8 cellular contexts compared by ENCODE assay signal in genomic region chr10:89278034-89278535, GRCh38. TPM values are rescaled to one million over a fixed set of nuclear protein-coding genes. Genes with fewer than 3 reads are reported as not detected.
DNase-seq lines count a peak whose midpoint lies in the region.
"Had no signal": no experiment of that assay in that cellular context is flagged by ENCODE, and none has a peak within 500 bp of the region (broad histone marks: within the 10 kb centered on the region; RNA-seq: fewer than 3 reads in every experiment).

No MANE protein-coding gene starts in this region.

- DNase-seq in LHCN-M2 (ENCODE audit: low read depth) (peak; percentile 97), dedifferentiated amniotic fluid mesenchymal stem cell (ENCODE audit: extremely low spot score) (peak; percentile 97), lung microvascular endothelial cell (ENCODE audit: low read depth in 2 of 2) (peak; percentile 96 to 97), ureter (ENCODE audit: low spot score) (peak; percentile 75), NCI-H187 treated with DMSO at 0.1 percent for 48 hours (lab: John Stamatoyannopoulos, UW) (no peak), NCI-H446 treated with DMSO at 0.1 percent for 48 hours (lab: John Stamatoyannopoulos, UW) (no peak)
- DNase-seq in activated CD8-positive, alpha-beta memory T cell treated with anti-CD3 and anti-CD28 coated beads, Interleukin-2, amount 50 U/mL, for 4 hours = no peak
- DNase-seq: activated naive CD8-positive, alpha-beta T cell treated with anti-CD3 and anti-CD28 coated beads, Interleukin-2, amount 10 ng/mL, durations not matched to agents 7 days and 5 days had no signal

RNA-seq across cellular contexts. Expression of gene IFIT2, which starts 23.8 kb away (rescaled TPM):
- total RNA-seq in LHCN-M2 (2014; rRNA removed) (3.9 and 9.0 TPM in 2 replicates), lung microvascular endothelial cell (3.1 and 8.1 TPM in 2 replicates), ureter (4.0 TPM)
- polyA plus RNA-seq in LHCN-M2 (2012) = 1.6 TPM

RNA-seq across cellular contexts. Expression of gene LIPA, which starts 26.5 kb away (rescaled TPM):
- total RNA-seq in LHCN-M2 (2014; rRNA removed) (53.5 and 55.6 TPM in 2 replicates), lung microvascular endothelial cell (43.2 and 54.4 TPM in 2 replicates), ureter (55.7 TPM)
- 30.3 TPM for polyA plus RNA-seq in LHCN-M2 (2012)

RNA-seq across cellular contexts. Expression of gene IFIT3, which starts 49.7 kb away (rescaled TPM):
- 15.6 and 32.0 TPM in 2 replicates for total RNA-seq in LHCN-M2 (2014; rRNA removed)
- polyA plus RNA-seq in LHCN-M2 (2012) = 7.3 TPM
- total RNA-seq in lung microvascular endothelial cell = 5.7 and 8.1 TPM in 2 replicates
- total RNA-seq in ureter = 10.2 TPM

Comparison
In these comparisons a context has a peak if more than half of its experiments do, and no peak if none do; other contexts are left out.
1. DNase-seq: peak in LHCN-M2 (single experiment), dedifferentiated amniotic fluid mesenchymal stem cell (single experiment), lung microvascular endothelial cell (2 of 2) and ureter (single experiment); none in activated CD8-positive, alpha-beta memory T cell treated with anti-CD3 and anti-CD28 coated beads, Interleukin-2, amount 50 U/mL, for 4 hours (single experiment), NCI-H187 treated with DMSO at 0.1 percent for 48 hours (single experiment) and NCI-H446 treated with DMSO at 0.1 percent for 48 hours (single experiment).